In the genomic region with DNA sequence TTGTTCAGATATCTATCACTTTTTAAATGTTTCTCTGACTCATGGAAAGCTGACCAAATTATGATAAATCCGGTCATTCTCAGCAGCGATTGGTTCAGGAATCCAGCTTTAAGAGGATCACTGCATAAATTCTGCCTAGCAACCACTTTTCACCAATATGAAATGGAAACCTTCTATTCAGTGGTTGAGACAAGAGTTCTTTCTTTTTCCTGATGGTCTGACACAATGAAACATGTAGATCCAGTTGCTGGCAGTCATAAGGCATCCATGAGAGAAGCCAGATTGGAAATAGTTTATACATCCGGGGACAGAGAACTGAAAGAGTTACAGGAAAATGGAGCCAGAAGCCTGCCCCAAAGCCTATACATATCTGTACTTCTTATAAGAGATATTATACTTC, we compare ENCODE assay signal across 21 cellular contexts. TPM values are rescaled to one million over a fixed set of nuclear protein-coding genes. Genes with fewer than 3 reads are reported as not detected.
"Had no signal": no experiment of that assay in that cellular context is flagged by ENCODE, and none has a peak within 500 bp of the region (broad histone marks: within the 10 kb centered on the region; RNA-seq: fewer than 3 reads in every experiment).

No MANE protein-coding gene starts in this region.

- DNase-seq: dermis blood vessel endothelial cell; erythroblast; heart right ventricle; hypothalamus; islet precursor cell; mucosa of descending colon; naive thymus-derived CD8-positive, alpha-beta T cell; posterior cingulate gyrus; stimulated activated CD4-positive, alpha-beta T cell treated with anti-CD3 and anti-CD28 coated beads, Interleukin-2, amount 100 ng/mL, for 24 hours; stimulated activated CD4-positive, alpha-beta T cell treated with anti-CD3 and anti-CD28 coated beads, Interleukin-4, amount 100 ng/mL, for 4 hours; stimulated activated naive B cell treated with anti-CD40 and anti-IgM and Interleukin-4, amounts not matched to agents 10 μg/mL and 1 μg/mL and 100 μg/mL, for 72 hours; stimulated activated naive CD8-positive, alpha-beta T cell treated with anti-CD3 and anti-CD28 coated beads, Interleukin-15, amount 100 ng/mL, for 72 hours; testis; upper lobe of right lung had no signal

- H3K4me3 Mint-ChIP-seq: naive thymus-derived CD8-positive, alpha-beta T cell; stimulated activated naive B cell treated with anti-CD40 and anti-IgM and Interleukin-4, amounts not matched to agents 10 μg/mL and 1 μg/mL and 100 μg/mL, for 72 hours; stimulated activated naive CD8-positive, alpha-beta T cell treated with anti-CD3 and anti-CD28 coated beads, Interleukin-15, amount 100 ng/mL, for 72 hours had no signal

- H3K9me3 Mint-ChIP-seq: naive thymus-derived CD8-positive, alpha-beta T cell; stimulated activated naive B cell treated with anti-CD40 and anti-IgM and Interleukin-4, amounts not matched to agents 10 μg/mL and 1 μg/mL and 100 μg/mL, for 72 hours; stimulated activated naive CD8-positive, alpha-beta T cell treated with anti-CD3 and anti-CD28 coated beads, Interleukin-15, amount 100 ng/mL, for 72 hours had no signal

- H3K4me3 ChIP-seq: heart right ventricle, mucosa of descending colon, skin epidermis, testis, tibial nerve, upper lobe of right lung, vagina had no signal

- ATAC-seq: heart right ventricle; left lobe of liver; mucosa of descending colon; naive thymus-derived CD8-positive, alpha-beta T cell; sciatic nerve; stimulated activated naive B cell treated with anti-CD40 and anti-IgM and Interleukin-4, amounts not matched to agents 10 μg/mL and 1 μg/mL and 100 μg/mL, for 72 hours; stimulated activated naive CD8-positive, alpha-beta T cell treated with anti-CD3 and anti-CD28 coated beads, Interleukin-15, amount 100 ng/mL, for 72 hours; upper lobe of right lung had no signal

- H3K27ac Mint-ChIP-seq: stimulated activated naive B cell treated with anti-CD40 and anti-IgM and Interleukin-4, amounts not matched to agents 10 μg/mL and 1 μg/mL and 100 μg/mL, for 72 hours; stimulated activated naive CD8-positive, alpha-beta T cell treated with anti-CD3 and anti-CD28 coated beads, Interleukin-15, amount 100 ng/mL, for 72 hours had no signal

- H3K27me3 Mint-ChIP-seq: naive thymus-derived CD8-positive, alpha-beta T cell; stimulated activated naive B cell treated with anti-CD40 and anti-IgM and Interleukin-4, amounts not matched to agents 10 μg/mL and 1 μg/mL and 100 μg/mL, for 72 hours; stimulated activated naive CD8-positive, alpha-beta T cell treated with anti-CD3 and anti-CD28 coated beads, Interleukin-15, amount 100 ng/mL, for 72 hours had no signal

- H3K4me1 Mint-ChIP-seq: stimulated activated naive CD8-positive, alpha-beta T cell treated with anti-CD3 and anti-CD28 coated beads, Interleukin-15, amount 100 ng/mL, for 72 hours had no signal

RNA-seq across cellular contexts. Expression of gene MAB21L2, which starts 27.2 kb away (rescaled TPM):
- total RNA-seq: lower leg skin; naive thymus-derived CD8-positive, alpha-beta T cell; subcutaneous adipose tissue; testis; upper lobe of right lung had no signal
